In genomic region chr11:56841210-56841810, GRCh38 we compare ENCODE assay signal across 8 cellular contexts.
DNase-seq lines count a peak whose midpoint lies in the region; ATAC-seq, FAIRE-seq and TF ChIP-seq lines count a peak whose summit lies in the region.

No MANE protein-coding gene starts in this region.

- no peaks in the 10 kb centered on the region for H3K9me3 ChIP-seq in pancreas

- H3K4me3 ChIP-seq in H7 (ENCODE audit: insufficient read depth, low read depth, low read length) = no peak overlapping the region
- no peak overlapping the region for H3K4me3 ChIP-seq in pancreas

- no peaks in the 10 kb centered on the region for H3K36me3 ChIP-seq in H7 (replicated peaks; ENCODE audit: control insufficient read depth, insufficient read depth, low read length)
- H3K36me3 ChIP-seq in pancreas = no peaks in the 10 kb centered on the region

- 13 to 15% methylated on average over 8 of the region's 8 CpGs for WGBS in pancreas, 2 donors

- ATAC-seq in pancreas = peak in 3 of 4 donors; percentile 85 to 88 (median 85)
- no peak for ATAC-seq in HG03196 (IDR thresholded peaks at IDR 0.05; ENCODE audit: unreplicated experiment)

- H3K27ac ChIP-seq in VCaP (no peak overlapping the region), pancreas (no peak overlapping the region)

- intact Hi-C loops in pancreas (cut with DNase I) = loop anchor here in 2 of 3 donors (5.0 to 10.0 kb wide), 2 partner anchors 401 to 413 kb away; no protein-coding TSS in a partner anchor

- peak; percentile 29 for FAIRE-seq in pancreas (lab: Jason Lieb, UNC)

- no peaks in the 10 kb centered on the region for H3K27me3 ChIP-seq in H7 (ENCODE audit: control insufficient read depth, insufficient read depth, low read length)
- H3K27me3 ChIP-seq in pancreas = no peaks in the 10 kb centered on the region

- TF ChIP-seq CTCF in VCaP (conservative IDR thresholded peaks at IDR 0.05) = peak; percentile 86
- peak; percentile 32 to 57 (median 42) for TF ChIP-seq CTCF in pancreas (IDR thresholded peaks at IDR 0.05)

- H3K4me1 ChIP-seq in pancreas = peaks cover 0 to 3% (median 0%) of the 10 kb centered on the region in 3 donors

- DNase-seq in SIG-M5 treated with dmso at 0.1 percent for 504 hours (lab: John Stamatoyannopoulos, UW; ENCODE audit: unreplicated experiment) = peak; percentile 39
- no peak for DNase-seq in SIG-M5 (lab: John Stamatoyannopoulos, UW)
- DNase-seq in H7 = peak; percentile 37
- peak; percentile 13 for DNase-seq in NCI-H1694 treated with DMSO at 0.1 percent for 48 hours (lab: John Stamatoyannopoulos, UW)
- peak; percentile 63 for DNase-seq in foreskin melanocyte
- peak in 3 of 6 donors; percentile 12 to 62 (median 27) for DNase-seq in pancreas
